8 cellular contexts compared by ENCODE assay signal in genomic region chr22:37634505-37635002, GRCh38. TPM values are rescaled to one million over a fixed set of nuclear protein-coding genes. Genes with fewer than 3 reads are reported as not detected.
A peak's percentile ranks its signal among the peaks of the same experiment; 100 is the strongest.
DNase-seq lines count a peak whose midpoint lies in the region; ATAC-seq, FAIRE-seq and TF ChIP-seq lines count a peak whose summit lies in the region.

No MANE protein-coding gene starts in this region.

- no peak for ATAC-seq in T-cell (replicated peaks in 1 of 4)
- no peak for ATAC-seq in GM19328 (IDR thresholded peaks at IDR 0.05; ENCODE audit: unreplicated experiment)

- peaks cover 0 to 3% of the 10 kb centered on the region in 2 donors for H3K36me3 ChIP-seq in small intestine (ENCODE audit: control insufficient read depth in 2 of 2, insufficient read depth in 2 of 2, low read length in 2 of 2)

- H3K36me3 Mint-ChIP-seq in T-cell = no peaks in the 10 kb centered on the region

- FAIRE-seq in small intestine (lab: Jason Lieb, UNC) (no peak), urothelium cell line (lab: Jason Lieb, UNC) (no peak)

- peak overlapping the region; percentile 93 to 95 for H3K27ac Mint-ChIP-seq in T-cell

- no peaks in the 10 kb centered on the region for H3K9me3 ChIP-seq in small intestine (ENCODE audit: control insufficient read depth, low read depth)

- no peaks in the 10 kb centered on the region for H3K9me3 Mint-ChIP-seq in T-cell

- POLR2A ChIA-PET in T-cell (lab: Charles Lee) = no interaction called here

- H3K4me3 ChIP-seq in fibroblast of pulmonary artery (replicated peaks; ENCODE audit: low read depth, low read length) (peak overlapping the region; percentile 32), small intestine (ENCODE audit: low read depth in 1 of 2, low read length in 2 of 2) (no peak overlapping the region)

- no peaks in the 10 kb centered on the region for H3K27me3 Mint-ChIP-seq in T-cell

- DNase-seq in T-cell = peak in 1 of 34 experiments; percentile 35
- DNase-seq in fibroblast of pulmonary artery (ENCODE audit: low read depth) = no peak
- DNase-seq in small intestine = peak; percentile 64
- no peak for DNase-seq in urothelium cell line (ENCODE audit: low spot score)
- no peak for DNase-seq in activated CD4-positive, alpha-beta T cell treated with anti-CD3 and anti-CD28 coated beads for 1 hour
- DNase-seq in MV-4-11 (lab: John Stamatoyannopoulos, UW) = no peak

- H3K27ac ChIP-seq in small intestine (ENCODE audit: low read depth in 1 of 2, low read length in 1 of 2) = peak overlapping the region; percentile 84 to 85

- TF ChIP-seq CTCF in fibroblast of pulmonary artery (IDR thresholded peaks at IDR 0.05; ENCODE audit: low read length, missing control alignments) = peak; percentile 25

- WGBS in small intestine, 3 donors = 24 to 34% (median 25%) methylated on average over 6 of the region's 6 CpGs

- H3K4me1 ChIP-seq in small intestine (ENCODE audit: control insufficient read depth in 2 of 2, insufficient read depth in 1 of 2, low read depth in 1 of 2, low read length in 1 of 2) = peaks cover 18 to 34% of the 10 kb centered on the region in 2 donors

- peak; percentile 10 for TF ChIP-seq POLR2A in GM19099 (IDR thresholded peaks at IDR 0.05; ENCODE audit: extremely low read depth, insufficient read length, low read depth)

- CTCF ChIA-PET in T-cell (lab: Charles Lee) = interaction anchor here in 1 of 2 donors (0.6 to 2.0 kb wide), 3 partner anchors 8 to 337 kb away, joined by 3 to 10 read pairs (median 3); no protein-coding TSS in a partner anchor

- H3K4me1 Mint-ChIP-seq in T-cell = peaks cover 62 to 75% (median 64%) of the 10 kb centered on the region in 3 donors

- H3K4me3 Mint-ChIP-seq in T-cell = peak overlapping the region; percentile 54 to 73 (median 56)

- H3K27me3 ChIP-seq in small intestine (ENCODE audit: control insufficient read depth in 2 of 2, insufficient read depth in 2 of 2, low read length in 2 of 2) = no peaks in the 10 kb centered on the region

RNA-seq across cellular contexts. Expression of gene SH3BP1, which starts 4.9 kb away (rescaled TPM):
- total RNA-seq in T-cell = 100 to 1,000 TPM in 1 of 5 donors, 10 to 100 TPM in 4; 91.3 to 111 (median 93.6) TPM
- polyA plus RNA-seq in small intestine = 10 to 100 TPM; 20.8 to 29.1 (median 27.9) TPM

RNA-seq across cellular contexts. Expression of gene PDXP, which starts 24.0 kb away (rescaled TPM):
- total RNA-seq in T-cell = 10 to 100 TPM in 3 of 5 donors, 1 to 10 TPM in 2; 3.1 to 11.3 (median 10.7) TPM
- polyA plus RNA-seq in small intestine = 10 to 100 TPM; 27.7 to 98.6 (median 87.0) TPM

RNA-seq across cellular contexts. Expression of gene GGA1, which starts 25.9 kb away (rescaled TPM):
- total RNA-seq in T-cell = 100 to 1,000 TPM in 2 of 5 donors, 10 to 100 TPM in 3; 83.8 to 105 (median 97.7) TPM
- polyA plus RNA-seq in small intestine = 10 to 100 TPM; 44.4 to 73.2 (median 67.5) TPM

RNA-seq across cellular contexts. Expression of gene LGALS1, which starts 40.9 kb away (rescaled TPM):
- total RNA-seq in T-cell = 100 to 1,000 TPM in 2 of 5 donors, 10 to 100 TPM in 3; 39.5 to 206 (median 99.2) TPM
- 100 to 1,000 TPM in 2 of 3 donors, 10 to 100 TPM in 1; 36.9 to 396 (median 232) TPM for polyA plus RNA-seq in small intestine

RNA-seq across cellular contexts. Expression of gene NOL12, which starts 51.6 kb away (rescaled TPM):
- 10 to 100 TPM; 29.2 to 52.4 (median 47.5) TPM for total RNA-seq in T-cell
- polyA plus RNA-seq in small intestine = 10 to 100 TPM; 22.6 to 28.9 (median 24.0) TPM
